ENCODE assay signal across 2 cellular contexts in the genomic region with DNA sequence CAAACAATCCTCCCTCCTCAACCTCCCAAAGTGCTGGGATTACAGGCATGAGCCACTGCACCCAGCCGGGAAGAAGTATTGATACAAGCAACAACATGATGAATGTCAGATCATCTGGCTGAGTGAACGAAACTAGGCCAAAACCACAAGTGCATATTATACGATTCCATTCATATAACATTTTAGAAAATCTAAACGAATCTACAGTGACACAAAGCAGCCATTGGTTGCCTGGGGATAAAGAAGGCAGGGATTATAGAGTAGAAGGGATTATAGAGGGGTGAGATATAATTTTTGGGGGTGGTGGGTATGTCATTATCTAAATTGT.
TF ChIP-seq lines count a peak whose summit lies in the region.

No MANE protein-coding gene starts in this region.

TF ChIP-seq in A549, 52 proteins besides CTCF, POLR2A, EP300 and RAD21:
- TF ChIP-seq, protein P1, sequence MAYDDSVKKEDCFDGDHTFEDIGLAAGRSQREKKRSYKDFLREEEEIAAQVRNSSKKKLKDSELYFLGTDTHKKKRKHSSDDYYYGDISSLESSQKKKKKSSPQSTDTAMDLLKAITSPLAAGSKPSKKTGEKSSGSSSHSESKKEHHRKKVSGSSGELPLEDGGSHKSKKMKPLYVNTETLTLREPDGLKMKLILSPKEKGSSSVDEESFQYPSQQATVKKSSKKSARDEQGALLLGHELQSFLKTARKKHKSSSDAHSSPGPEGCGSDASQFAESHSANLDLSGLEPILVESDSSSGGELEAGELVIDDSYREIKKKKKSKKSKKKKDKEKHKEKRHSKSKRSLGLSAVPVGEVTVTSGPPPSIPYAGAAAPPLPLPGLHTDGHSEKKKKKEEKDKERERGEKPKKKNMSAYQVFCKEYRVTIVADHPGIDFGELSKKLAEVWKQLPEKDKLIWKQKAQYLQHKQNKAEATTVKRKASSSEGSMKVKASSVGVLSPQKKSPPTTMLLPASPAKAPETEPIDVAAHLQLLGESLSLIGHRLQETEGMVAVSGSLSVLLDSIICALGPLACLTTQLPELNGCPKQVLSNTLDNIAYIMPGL (CRISPR knock-in tag; IDR thresholded peaks at IDR 0.05; ENCODE audit: borderline replicate concordance), result no peak
- TF ChIP-seq, protein P2, sequence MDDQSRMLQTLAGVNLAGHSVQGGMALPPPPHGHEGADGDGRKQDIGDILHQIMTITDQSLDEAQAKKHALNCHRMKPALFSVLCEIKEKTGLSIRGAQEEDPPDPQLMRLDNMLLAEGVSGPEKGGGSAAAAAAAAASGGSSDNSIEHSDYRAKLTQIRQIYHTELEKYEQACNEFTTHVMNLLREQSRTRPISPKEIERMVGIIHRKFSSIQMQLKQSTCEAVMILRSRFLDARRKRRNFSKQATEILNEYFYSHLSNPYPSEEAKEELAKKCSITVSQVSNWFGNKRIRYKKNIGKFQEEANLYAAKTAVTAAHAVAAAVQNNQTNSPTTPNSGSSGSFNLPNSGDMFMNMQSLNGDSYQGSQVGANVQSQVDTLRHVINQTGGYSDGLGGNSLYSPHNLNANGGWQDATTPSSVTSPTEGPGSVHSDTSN (IDR thresholded peaks at IDR 0.05), result no peak
- TF ChIP-seq SREBF2 (IDR thresholded peaks at IDR 0.05) (no peak), ZFP36 (IDR thresholded peaks at IDR 0.05; ENCODE audit: borderline replicate concordance, partially characterized antibody) (no peak), ZC3H11A (IDR thresholded peaks at IDR 0.05) (no peak), CBX2 (IDR thresholded peaks at IDR 0.05; ENCODE audit: borderline replicate concordance, low read depth) (no peak), HEYL (CRISPR knock-in tag; IDR thresholded peaks at IDR 0.05) (no peak), MAZ (IDR thresholded peaks at IDR 0.05; ENCODE audit: borderline replicate concordance, low read depth, low read length) (no peak), ZNF302 (CRISPR knock-in tag; IDR thresholded peaks at IDR 0.05) (no peak), RCOR1 (IDR thresholded peaks at IDR 0.05; ENCODE audit: low read depth, low read length) (no peak), EHMT2 (IDR thresholded peaks at IDR 0.05; ENCODE audit: low read depth) (no peak), TP53 (CRISPR knock-in tag; IDR thresholded peaks at IDR 0.05) (no peak), TFCP2L1 (CRISPR knock-in tag; IDR thresholded peaks at IDR 0.05) (no peak), FOSL2 (IDR thresholded peaks at IDR 0.05) (no peak), FOSL2 (CRISPR knock-in tag; IDR thresholded peaks at IDR 0.05) (no peak)
- TF ChIP-seq, protein P3, sequence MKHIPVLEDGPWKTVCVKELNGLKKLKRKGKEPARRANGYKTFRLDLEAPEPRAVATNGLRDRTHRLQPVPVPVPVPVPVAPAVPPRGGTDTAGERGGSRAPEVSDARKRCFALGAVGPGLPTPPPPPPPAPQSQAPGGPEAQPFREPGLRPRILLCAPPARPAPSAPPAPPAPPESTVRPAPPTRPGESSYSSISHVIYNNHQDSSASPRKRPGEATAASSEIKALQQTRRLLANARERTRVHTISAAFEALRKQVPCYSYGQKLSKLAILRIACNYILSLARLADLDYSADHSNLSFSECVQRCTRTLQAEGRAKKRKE (CRISPR knock-in tag; IDR thresholded peaks at IDR 0.05; ENCODE audit: low read depth), result no peak

TF ChIP-seq in GM23338, 12 proteins besides CTCF, POLR2A, EP300 and RAD21:
- no peak for TF ChIP-seq STAT1 (IDR thresholded peaks at IDR 0.05; ENCODE audit: unreplicated experiment)
- no peak for TF ChIP-seq NANOG (IDR thresholded peaks at IDR 0.05; ENCODE audit: borderline replicate concordance)
- TF ChIP-seq, protein P4, sequence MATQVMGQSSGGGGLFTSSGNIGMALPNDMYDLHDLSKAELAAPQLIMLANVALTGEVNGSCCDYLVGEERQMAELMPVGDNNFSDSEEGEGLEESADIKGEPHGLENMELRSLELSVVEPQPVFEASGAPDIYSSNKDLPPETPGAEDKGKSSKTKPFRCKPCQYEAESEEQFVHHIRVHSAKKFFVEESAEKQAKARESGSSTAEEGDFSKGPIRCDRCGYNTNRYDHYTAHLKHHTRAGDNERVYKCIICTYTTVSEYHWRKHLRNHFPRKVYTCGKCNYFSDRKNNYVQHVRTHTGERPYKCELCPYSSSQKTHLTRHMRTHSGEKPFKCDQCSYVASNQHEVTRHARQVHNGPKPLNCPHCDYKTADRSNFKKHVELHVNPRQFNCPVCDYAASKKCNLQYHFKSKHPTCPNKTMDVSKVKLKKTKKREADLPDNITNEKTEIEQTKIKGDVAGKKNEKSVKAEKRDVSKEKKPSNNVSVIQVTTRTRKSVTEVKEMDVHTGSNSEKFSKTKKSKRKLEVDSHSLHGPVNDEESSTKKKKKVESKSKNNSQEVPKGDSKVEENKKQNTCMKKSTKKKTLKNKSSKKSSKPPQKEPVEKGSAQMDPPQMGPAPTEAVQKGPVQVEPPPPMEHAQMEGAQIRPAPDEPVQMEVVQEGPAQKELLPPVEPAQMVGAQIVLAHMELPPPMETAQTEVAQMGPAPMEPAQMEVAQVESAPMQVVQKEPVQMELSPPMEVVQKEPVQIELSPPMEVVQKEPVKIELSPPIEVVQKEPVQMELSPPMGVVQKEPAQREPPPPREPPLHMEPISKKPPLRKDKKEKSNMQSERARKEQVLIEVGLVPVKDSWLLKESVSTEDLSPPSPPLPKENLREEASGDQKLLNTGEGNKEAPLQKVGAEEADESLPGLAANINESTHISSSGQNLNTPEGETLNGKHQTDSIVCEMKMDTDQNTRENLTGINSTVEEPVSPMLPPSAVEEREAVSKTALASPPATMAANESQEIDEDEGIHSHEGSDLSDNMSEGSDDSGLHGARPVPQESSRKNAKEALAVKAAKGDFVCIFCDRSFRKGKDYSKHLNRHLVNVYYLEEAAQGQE (IDR thresholded peaks at IDR 0.05; ENCODE audit: unreplicated experiment), result no peak
- no peak for TF ChIP-seq JUNB (IDR thresholded peaks at IDR 0.05; ENCODE audit: unreplicated experiment)
- TF ChIP-seq CREB1 (CRISPR knock-in tag; IDR thresholded peaks at IDR 0.05; ENCODE audit: low read depth), result no peak
- TF ChIP-seq, protein P5, sequence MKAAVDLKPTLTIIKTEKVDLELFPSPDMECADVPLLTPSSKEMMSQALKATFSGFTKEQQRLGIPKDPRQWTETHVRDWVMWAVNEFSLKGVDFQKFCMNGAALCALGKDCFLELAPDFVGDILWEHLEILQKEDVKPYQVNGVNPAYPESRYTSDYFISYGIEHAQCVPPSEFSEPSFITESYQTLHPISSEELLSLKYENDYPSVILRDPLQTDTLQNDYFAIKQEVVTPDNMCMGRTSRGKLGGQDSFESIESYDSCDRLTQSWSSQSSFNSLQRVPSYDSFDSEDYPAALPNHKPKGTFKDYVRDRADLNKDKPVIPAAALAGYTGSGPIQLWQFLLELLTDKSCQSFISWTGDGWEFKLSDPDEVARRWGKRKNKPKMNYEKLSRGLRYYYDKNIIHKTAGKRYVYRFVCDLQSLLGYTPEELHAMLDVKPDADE (IDR thresholded peaks at IDR 0.05), result no peak
- no peak for TF ChIP-seq ZNF331 (CRISPR knock-in tag; IDR thresholded peaks at IDR 0.05; ENCODE audit: low read depth)
- TF ChIP-seq ZNF114 (CRISPR knock-in tag; IDR thresholded peaks at IDR 0.05), result no peak
- TF ChIP-seq EZH2 (IDR thresholded peaks at IDR 0.05; ENCODE audit: low read depth, unreplicated experiment), result no peak
- TF ChIP-seq EZH2phosphoT487 (IDR thresholded peaks at IDR 0.05; ENCODE audit: unreplicated experiment), result no peak
- TF ChIP-seq, protein P6, sequence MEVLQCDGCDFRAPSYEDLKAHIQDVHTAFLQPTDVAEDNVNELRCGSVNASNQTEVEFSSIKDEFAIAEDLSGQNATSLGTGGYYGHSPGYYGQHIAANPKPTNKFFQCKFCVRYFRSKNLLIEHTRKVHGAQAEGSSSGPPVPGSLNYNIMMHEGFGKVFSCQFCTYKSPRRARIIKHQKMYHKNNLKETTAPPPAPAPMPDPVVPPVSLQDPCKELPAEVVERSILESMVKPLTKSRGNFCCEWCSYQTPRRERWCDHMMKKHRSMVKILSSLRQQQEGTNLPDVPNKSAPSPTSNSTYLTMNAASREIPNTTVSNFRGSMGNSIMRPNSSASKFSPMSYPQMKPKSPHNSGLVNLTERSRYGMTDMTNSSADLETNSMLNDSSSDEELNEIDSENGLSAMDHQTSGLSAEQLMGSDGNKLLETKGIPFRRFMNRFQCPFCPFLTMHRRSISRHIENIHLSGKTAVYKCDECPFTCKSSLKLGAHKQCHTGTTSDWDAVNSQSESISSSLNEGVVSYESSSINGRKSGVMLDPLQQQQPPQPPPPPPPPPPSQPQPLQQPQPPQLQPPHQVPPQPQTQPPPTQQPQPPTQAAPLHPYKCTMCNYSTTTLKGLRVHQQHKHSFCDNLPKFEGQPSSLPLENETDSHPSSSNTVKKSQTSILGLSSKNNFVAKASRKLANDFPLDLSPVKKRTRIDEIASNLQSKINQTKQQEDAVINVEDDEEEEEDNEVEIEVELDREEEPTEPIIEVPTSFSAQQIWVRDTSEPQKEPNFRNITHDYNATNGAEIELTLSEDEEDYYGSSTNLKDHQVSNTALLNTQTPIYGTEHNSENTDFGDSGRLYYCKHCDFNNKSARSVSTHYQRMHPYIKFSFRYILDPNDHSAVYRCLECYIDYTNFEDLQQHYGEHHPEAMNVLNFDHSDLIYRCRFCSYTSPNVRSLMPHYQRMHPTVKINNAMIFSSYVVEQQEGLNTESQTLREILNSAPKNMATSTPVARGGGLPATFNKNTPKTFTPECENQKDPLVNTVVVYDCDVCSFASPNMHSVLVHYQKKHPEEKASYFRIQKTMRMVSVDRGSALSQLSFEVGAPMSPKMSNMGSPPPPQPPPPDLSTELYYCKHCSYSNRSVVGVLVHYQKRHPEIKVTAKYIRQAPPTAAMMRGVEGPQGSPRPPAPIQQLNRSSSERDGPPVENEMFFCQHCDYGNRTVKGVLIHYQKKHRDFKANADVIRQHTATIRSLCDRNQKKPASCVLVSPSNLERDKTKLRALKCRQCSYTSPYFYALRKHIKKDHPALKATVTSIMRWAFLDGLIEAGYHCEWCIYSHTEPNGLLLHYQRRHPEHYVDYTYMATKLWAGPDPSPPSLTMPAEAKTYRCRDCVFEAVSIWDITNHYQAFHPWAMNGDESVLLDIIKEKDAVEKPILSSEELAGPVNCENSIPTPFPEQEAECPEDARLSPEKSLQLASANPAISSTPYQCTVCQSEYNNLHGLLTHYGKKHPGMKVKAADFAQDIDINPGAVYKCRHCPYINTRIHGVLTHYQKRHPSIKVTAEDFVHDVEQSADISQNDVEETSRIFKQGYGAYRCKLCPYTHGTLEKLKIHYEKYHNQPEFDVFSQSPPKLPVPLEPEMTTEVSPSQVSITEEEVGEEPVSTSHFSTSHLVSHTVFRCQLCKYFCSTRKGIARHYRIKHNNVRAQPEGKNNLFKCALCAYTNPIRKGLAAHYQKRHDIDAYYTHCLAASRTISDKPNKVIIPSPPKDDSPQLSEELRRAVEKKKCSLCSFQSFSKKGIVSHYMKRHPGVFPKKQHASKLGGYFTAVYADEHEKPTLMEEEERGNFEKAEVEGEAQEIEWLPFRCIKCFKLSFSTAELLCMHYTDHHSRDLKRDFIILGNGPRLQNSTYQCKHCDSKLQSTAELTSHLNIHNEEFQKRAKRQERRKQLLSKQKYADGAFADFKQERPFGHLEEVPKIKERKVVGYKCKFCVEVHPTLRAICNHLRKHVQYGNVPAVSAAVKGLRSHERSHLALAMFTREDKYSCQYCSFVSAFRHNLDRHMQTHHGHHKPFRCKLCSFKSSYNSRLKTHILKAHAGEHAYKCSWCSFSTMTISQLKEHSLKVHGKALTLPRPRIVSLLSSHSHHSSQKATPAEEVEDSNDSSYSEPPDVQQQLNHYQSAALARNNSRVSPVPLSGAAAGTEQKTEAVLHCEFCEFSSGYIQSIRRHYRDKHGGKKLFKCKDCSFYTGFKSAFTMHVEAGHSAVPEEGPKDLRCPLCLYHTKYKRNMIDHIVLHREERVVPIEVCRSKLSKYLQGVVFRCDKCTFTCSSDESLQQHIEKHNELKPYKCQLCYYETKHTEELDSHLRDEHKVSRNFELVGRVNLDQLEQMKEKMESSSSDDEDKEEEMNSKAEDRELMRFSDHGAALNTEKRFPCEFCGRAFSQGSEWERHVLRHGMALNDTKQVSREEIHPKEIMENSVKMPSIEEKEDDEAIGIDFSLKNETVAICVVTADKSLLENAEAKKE (CRISPR knock-in tag; IDR thresholded peaks at IDR 0.05), result no peak
- no peak for TF ChIP-seq POLR2AphosphoS5 (IDR thresholded peaks at IDR 0.05; ENCODE audit: low read depth)
TF ChIP-seq in GM23338: peak in this region for 0.
